In the genomic region with DNA sequence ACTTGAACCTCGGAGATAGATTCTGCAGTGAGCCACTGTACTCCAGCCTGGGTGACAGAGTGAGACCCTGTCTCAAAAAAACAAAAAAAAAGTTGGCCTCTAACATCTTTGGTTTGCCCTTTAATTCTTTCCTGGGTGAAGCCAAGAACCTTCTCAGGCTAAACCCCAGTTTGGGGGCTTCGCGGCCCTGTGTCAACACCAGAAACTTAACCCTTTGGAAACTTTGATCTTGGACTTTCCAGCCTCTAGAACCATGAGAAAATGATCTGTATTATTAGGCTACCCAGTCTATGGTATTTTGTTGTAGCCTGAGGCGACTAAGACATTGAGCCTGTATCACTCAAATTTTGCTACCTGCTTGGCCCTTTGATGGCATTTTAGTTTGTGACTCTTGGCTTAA, we compare ENCODE assay signal across 28 cellular contexts.
"Had no signal": no experiment of that assay in that cellular context is flagged by ENCODE, and none has a peak within 500 bp of the region (broad histone marks: within the 10 kb centered on the region; RNA-seq: fewer than 3 reads in every experiment).

No MANE protein-coding gene starts in this region.

- H3K27ac ChIP-seq: colonic mucosa, coronary artery, dorsolateral prefrontal cortex, epithelial cell of prostate, esophagus muscularis mucosa, esophagus squamous epithelium, foreskin keratinocyte, gastrocnemius medialis, gastroesophageal sphincter, heart left ventricle, heart right ventricle had no signal

- DNase-seq: colonic mucosa; cortex of kidney; dermis blood vessel endothelial cell; dorsolateral prefrontal cortex; effector CD4-positive, alpha-beta T cell; effector CD8-positive, alpha-beta T cell; effector memory CD4-positive, alpha-beta T cell; effector memory CD8-positive, alpha-beta T cell; endodermal cell; erythroblast; esophagus squamous epithelium; foreskin fibroblast; foreskin keratinocyte; foreskin melanocyte; gastrocnemius medialis; glutamatergic neuron; head of caudate nucleus; heart left ventricle; heart right ventricle had no signal

- H3K36me3 ChIP-seq: colonic mucosa, esophagus squamous epithelium, gastrocnemius medialis, gastroesophageal sphincter, heart left ventricle, heart right ventricle had no signal

- ATAC-seq: effector memory CD8-positive, alpha-beta T cell; esophagus mucosa; foreskin keratinocyte; gastrocnemius medialis; gastroesophageal sphincter; heart left ventricle; heart right ventricle had no signal

- H3K4me1 ChIP-seq: colonic mucosa, foreskin keratinocyte had no signal

- H3K4me3 ChIP-seq: colonic mucosa, coronary artery, dorsolateral prefrontal cortex, esophagus muscularis mucosa, esophagus squamous epithelium, gastrocnemius medialis, gastroesophageal sphincter, heart left ventricle, heart right ventricle had no signal

- H3K9me3 ChIP-seq: colonic mucosa, esophagus muscularis mucosa, esophagus squamous epithelium, gastrocnemius medialis, gastroesophageal sphincter, heart left ventricle, heart right ventricle had no signal

- H3K27me3 ChIP-seq: colonic mucosa, dorsolateral prefrontal cortex, gastrocnemius medialis, heart left ventricle, heart right ventricle had no signal

- FAIRE-seq: colon, endometrium, endothelial cell of umbilical vein, frontal cortex had no signal
